ENCODE assay signal across 18 cellular contexts in genomic region chr10:1107679-1108078, GRCh38. TPM values are rescaled to one million over a fixed set of nuclear protein-coding genes. Genes with fewer than 3 reads are reported as not detected.
A peak's percentile ranks its signal among the peaks of the same experiment; 100 is the strongest.
DNase-seq lines count a peak whose midpoint lies in the region; ATAC-seq and TF ChIP-seq lines count a peak whose summit lies in the region.
"Had no signal": no experiment of that assay in that cellular context is flagged by ENCODE, and none has a peak within 500 bp of the region (broad histone marks: within the 10 kb centered on the region; RNA-seq: fewer than 3 reads in every experiment).

No MANE protein-coding gene starts in this region.

- intact Hi-C loops in colonic mucosa (cut with DNase I): no loop called here
- intact Hi-C loops in ascending aorta (cut with DNase I): no loop called here

- no peak overlapping the region for H3K9ac ChIP-seq in colonic mucosa (ENCODE audit: low read depth in 2 of 2, low read length in 2 of 2)

- ATAC-seq in stimulated activated effector memory CD8-positive, alpha-beta T cell treated with anti-CD3 and anti-CD28 coated beads, Interleukin-12 subunit alpha, Interleukin-12 subunit beta, amount 100 ng/mL, for 72 hours: no peak
- ATAC-seq in HG03521 (IDR thresholded peaks at IDR 0.05; ENCODE audit: unreplicated experiment): no peak
- no peak for ATAC-seq in GM21367 (IDR thresholded peaks at IDR 0.05; ENCODE audit: unreplicated experiment)
- ATAC-seq: Right ventricle myocardium inferior; stimulated activated naive B cell treated with anti-CD40 and anti-IgM and Interleukin-4, amounts not matched to agents 10 μg/mL and 1 μg/mL and 100 μg/mL, for 72 hours had no signal

- H3K27me3 ChIP-seq in colonic mucosa (no peaks in the 10 kb centered on the region), ascending aorta (no peaks in the 10 kb centered on the region)
- H3K27me3 ChIP-seq: ovary, right lobe of liver had no signal

- no peaks in the 10 kb centered on the region for H3K9me3 ChIP-seq in colonic mucosa
- H3K9me3 ChIP-seq in ascending aorta: no peaks in the 10 kb centered on the region
- H3K9me3 ChIP-seq: ovary, right lobe of liver had no signal

- peaks cover 16% of the 10 kb centered on the region for H3K36me3 ChIP-seq in colonic mucosa
- peaks cover 72 to 83% of the 10 kb centered on the region in 2 donors for H3K36me3 ChIP-seq in ascending aorta
- H3K36me3 ChIP-seq: ovary had no signal

- TF ChIP-seq CTCF in colonic mucosa (IDR thresholded peaks at IDR 0.05) (no peak), ascending aorta (IDR thresholded peaks at IDR 0.05) (no peak)

- no peaks in the 10 kb centered on the region for H3K27me3 Mint-ChIP-seq in activated naive CD8-positive, alpha-beta T cell
- no peaks in the 10 kb centered on the region for H3K27me3 Mint-ChIP-seq in activated naive CD8-positive, alpha-beta T cell treated with anti-CD3 and anti-CD28 coated beads for 36 hours
- H3K27me3 Mint-ChIP-seq: activated CD4-positive, alpha-beta T cell treated with anti-CD3 and anti-CD28 coated beads, Interleukin-2, amount 10 ng/mL, durations not matched to agents 7 days and 5 days; stimulated activated naive B cell treated with anti-CD40 and anti-IgM and Interleukin-4, amounts not matched to agents 10 μg/mL and 1 μg/mL and 100 μg/mL, for 72 hours had no signal

- no peak overlapping the region for H3K4me3 Mint-ChIP-seq in activated naive CD8-positive, alpha-beta T cell
- H3K4me3 Mint-ChIP-seq in activated naive CD8-positive, alpha-beta T cell treated with anti-CD3 and anti-CD28 coated beads for 36 hours: no peak overlapping the region
- H3K4me3 Mint-ChIP-seq in stimulated activated effector memory CD8-positive, alpha-beta T cell treated with anti-CD3 and anti-CD28 coated beads, Interleukin-12 subunit alpha, Interleukin-12 subunit beta, amount 100 ng/mL, for 72 hours: no peak overlapping the region
- H3K4me3 Mint-ChIP-seq: activated CD4-positive, alpha-beta T cell treated with anti-CD3 and anti-CD28 coated beads, Interleukin-2, amount 10 ng/mL, durations not matched to agents 7 days and 5 days; CD14-positive monocyte; stimulated activated naive B cell treated with anti-CD40 and anti-IgM and Interleukin-4, amounts not matched to agents 10 μg/mL and 1 μg/mL and 100 μg/mL, for 72 hours had no signal

- H3K4me3 ChIP-seq in colonic mucosa (no peak overlapping the region), ascending aorta (no peak overlapping the region)
- H3K4me3 ChIP-seq: lung, ovary, right lobe of liver had no signal

- H3K27ac ChIP-seq in colonic mucosa: no peak overlapping the region
- no peak overlapping the region for H3K27ac ChIP-seq in ascending aorta
- H3K27ac ChIP-seq: ovary, right lobe of liver had no signal

- no peaks in the 10 kb centered on the region for H3K4me1 ChIP-seq in colonic mucosa
- H3K4me1 ChIP-seq in ascending aorta: no peaks in the 10 kb centered on the region
- H3K4me1 ChIP-seq: right lobe of liver had no signal

- no peak for DNase-seq in activated naive CD8-positive, alpha-beta T cell treated with anti-CD3 and anti-CD28 coated beads for 36 hours
- peak; percentile 32 for DNase-seq in NCI-H146 treated with DMSO at 0.1 percent for 48 hours (lab: John Stamatoyannopoulos, UW; ENCODE audit: unreplicated experiment)
- DNase-seq in colonic mucosa: peak; percentile 74
- no peak for DNase-seq in stimulated activated effector memory CD8-positive, alpha-beta T cell treated with anti-CD3 and anti-CD28 coated beads, Interleukin-12 subunit alpha, Interleukin-12 subunit beta, amount 100 ng/mL, for 72 hours (ENCODE audit: low spot score in 2 of 2)
- no peak for DNase-seq in ascending aorta (ENCODE audit: low spot score in 2 of 2)
- DNase-seq: activated CD4-positive, alpha-beta T cell treated with anti-CD3 and anti-CD28 coated beads, Interleukin-2, amount 10 ng/mL, durations not matched to agents 7 days and 5 days; activated naive CD4-positive, alpha-beta T cell; NCI-H1105; NCI-H2227 treated with DMSO at 0.1 percent for 48 hours; ovary; right lobe of liver; stimulated activated naive B cell treated with anti-CD40 and anti-IgM and Interleukin-4, amounts not matched to agents 10 μg/mL and 1 μg/mL and 100 μg/mL, for 72 hours had no signal

- peaks cover 34% of the 10 kb centered on the region for H3K4me1 Mint-ChIP-seq in activated naive CD8-positive, alpha-beta T cell (ENCODE audit: low read depth)
- peaks cover 25% of the 10 kb centered on the region for H3K4me1 Mint-ChIP-seq in activated naive CD8-positive, alpha-beta T cell treated with anti-CD3 and anti-CD28 coated beads for 36 hours
- H3K4me1 Mint-ChIP-seq in stimulated activated effector memory CD8-positive, alpha-beta T cell treated with anti-CD3 and anti-CD28 coated beads, Interleukin-12 subunit alpha, Interleukin-12 subunit beta, amount 100 ng/mL, for 72 hours: peaks cover 53% of the 10 kb centered on the region
- H3K4me1 Mint-ChIP-seq: CD14-positive monocyte had no signal

- peaks cover 7% of the 10 kb centered on the region for H3K36me3 Mint-ChIP-seq in activated naive CD8-positive, alpha-beta T cell
- H3K36me3 Mint-ChIP-seq in activated naive CD8-positive, alpha-beta T cell treated with anti-CD3 and anti-CD28 coated beads for 36 hours: peaks cover 46% of the 10 kb centered on the region
- H3K36me3 Mint-ChIP-seq in stimulated activated effector memory CD8-positive, alpha-beta T cell treated with anti-CD3 and anti-CD28 coated beads, Interleukin-12 subunit alpha, Interleukin-12 subunit beta, amount 100 ng/mL, for 72 hours: peaks cover 95% of the 10 kb centered on the region

- H3K9me3 Mint-ChIP-seq in activated naive CD8-positive, alpha-beta T cell (ENCODE audit: low read depth): no peaks in the 10 kb centered on the region
- H3K9me3 Mint-ChIP-seq in activated naive CD8-positive, alpha-beta T cell treated with anti-CD3 and anti-CD28 coated beads for 36 hours: no peaks in the 10 kb centered on the region
- H3K9me3 Mint-ChIP-seq in stimulated activated effector memory CD8-positive, alpha-beta T cell treated with anti-CD3 and anti-CD28 coated beads, Interleukin-12 subunit alpha, Interleukin-12 subunit beta, amount 100 ng/mL, for 72 hours: no peaks in the 10 kb centered on the region
- H3K9me3 Mint-ChIP-seq: activated CD4-positive, alpha-beta T cell treated with anti-CD3 and anti-CD28 coated beads, Interleukin-2, amount 10 ng/mL, durations not matched to agents 7 days and 5 days; CD14-positive monocyte had no signal

- peak overlapping the region; percentile 4 for H3K27ac Mint-ChIP-seq in activated naive CD8-positive, alpha-beta T cell
- H3K27ac Mint-ChIP-seq in activated naive CD8-positive, alpha-beta T cell treated with anti-CD3 and anti-CD28 coated beads for 36 hours: no peak overlapping the region
- H3K27ac Mint-ChIP-seq in stimulated activated effector memory CD8-positive, alpha-beta T cell treated with anti-CD3 and anti-CD28 coated beads, Interleukin-12 subunit alpha, Interleukin-12 subunit beta, amount 100 ng/mL, for 72 hours: peak overlapping the region; percentile 69
- H3K27ac Mint-ChIP-seq: activated CD4-positive, alpha-beta T cell treated with anti-CD3 and anti-CD28 coated beads, Interleukin-2, amount 10 ng/mL, durations not matched to agents 7 days and 5 days; stimulated activated naive B cell treated with anti-CD40 and anti-IgM and Interleukin-4, amounts not matched to agents 10 μg/mL and 1 μg/mL and 100 μg/mL, for 72 hours had no signal

RNA-seq across cellular contexts. Expression of gene WDR37, which starts 51.5 kb away (rescaled TPM):
- total RNA-seq in activated naive CD8-positive, alpha-beta T cell treated with anti-CD3 and anti-CD28 coated beads for 36 hours: 10 to 100 TPM; 14.0 to 14.2 TPM
- total RNA-seq in colonic mucosa (10 to 100 TPM; 18.6 to 18.7 TPM), ascending aorta (4.4 TPM)

RNA-seq across cellular contexts. Expression of gene IDI1, which starts 58.8 kb away (rescaled TPM):
- 10 to 100 TPM; 68.1 to 68.7 TPM for total RNA-seq in activated naive CD8-positive, alpha-beta T cell treated with anti-CD3 and anti-CD28 coated beads for 36 hours
- total RNA-seq in colonic mucosa (100 to 1,000 TPM in 1 of 2 donors, 10 to 100 TPM in 1; 41.3 to 142 TPM), ascending aorta (3.8 TPM)

Comparison
In these comparisons a context has a peak if more than half of its experiments do, and no peak if none do; other contexts are left out.
1. DNase-seq: peak in NCI-H146 treated with DMSO at 0.1 percent for 48 hours (single experiment) and colonic mucosa (single experiment); none in activated naive CD8-positive, alpha-beta T cell treated with anti-CD3 and anti-CD28 coated beads for 36 hours (single experiment), stimulated activated effector memory CD8-positive, alpha-beta T cell treated with anti-CD3 and anti-CD28 coated beads, Interleukin-12 subunit alpha, Interleukin-12 subunit beta, amount 100 ng/mL, for 72 hours (0 of 2) and ascending aorta (0 of 2).